ENCODE assay signal across 9 cellular contexts in the genomic region with DNA sequence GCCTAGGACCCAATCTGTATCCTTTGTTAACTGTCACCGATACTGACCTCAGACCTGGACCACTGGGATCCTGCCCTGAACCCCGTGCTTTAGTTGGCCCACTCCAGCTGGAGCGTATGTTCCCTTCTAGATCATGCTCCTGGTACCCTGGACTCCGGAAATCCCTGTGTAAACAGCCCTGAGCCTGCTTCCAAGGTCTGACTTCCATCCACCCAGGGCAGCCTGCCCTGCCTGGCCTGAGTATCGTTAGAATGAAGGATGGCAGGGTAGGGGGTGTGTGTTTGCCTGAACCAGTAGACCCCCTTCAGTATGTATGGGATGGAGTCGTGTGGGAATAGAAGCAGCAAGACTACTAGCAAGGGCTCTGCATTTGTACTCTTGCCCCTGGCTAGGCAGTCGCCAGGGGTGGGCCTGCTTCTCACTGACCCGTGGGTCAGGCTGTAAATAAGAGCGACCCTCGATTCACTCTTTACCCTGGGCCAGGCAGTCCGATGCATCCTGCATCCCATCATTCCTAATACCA. TPM values are rescaled to one million over a fixed set of nuclear protein-coding genes. Genes with fewer than 3 reads are reported as not detected.
DNase-seq lines count a peak whose midpoint lies in the region; FAIRE-seq and TF ChIP-seq lines count a peak whose summit lies in the region.
"Had no signal": no experiment of that assay in that cellular context is flagged by ENCODE, and none has a peak within 500 bp of the region (broad histone marks: within the 10 kb centered on the region; RNA-seq: fewer than 3 reads in every experiment).

No MANE protein-coding gene starts in this region.

- H3K79me2 ChIP-seq in astrocyte (ENCODE audit: insufficient read depth, low read length), result peaks cover 29% of the 10 kb centered on the region

- no peaks in the 10 kb centered on the region for H3K27me3 ChIP-seq in astrocyte (ENCODE audit: insufficient read depth, low read length)
- H3K27me3 ChIP-seq in liver (ENCODE audit: control insufficient read depth in 4 of 4, insufficient read depth in 4 of 4, low read length in 3 of 4), result no peaks in the 10 kb centered on the region

- H3K27ac ChIP-seq in astrocyte (ENCODE audit: low read depth, low read length) (peak overlapping the region; percentile 59), liver (ENCODE audit: low read depth in 1 of 2, low read length in 2 of 2) (no peak overlapping the region), substantia nigra (ENCODE audit: low read depth, low read length, poor library complexity, severe bottlenecking) (peak overlapping the region; percentile 100)

- peak overlapping the region; percentile 53 for H3K4me3 Mint-ChIP-seq in T-helper 1 cell treated with Interleukin-12 subunit alpha and Interleukin-12 subunit beta and Interleukin-4 antibody, amounts not matched to agents 30 μg/mL and 1 μg/mL, for 36 hours
- H3K4me3 Mint-ChIP-seq in astrocyte (ENCODE audit: unreplicated experiment), result peak overlapping the region; percentile 82

- DNase-seq in T-helper 1 cell (no peak), astrocyte (ENCODE audit: low read depth) (no peak), substantia nigra (lab: John Stamatoyannopoulos, UW) (peak in 13 of 49 donors; percentile 12 to 74 (median 45)), MV-4-11 (lab: John Stamatoyannopoulos, UW) (no peak), posterior vena cava (ENCODE audit: low spot score) (no peak), NCI-H524 (lab: John Stamatoyannopoulos, UW) (no peak)
- DNase-seq: activated effector memory CD4-positive, alpha-beta T cell treated with anti-CD3 and anti-CD28 coated beads, Interleukin-2, amount 50 U/mL, for 16 hours had no signal

- TF ChIP-seq RAD21 in liver (IDR thresholded peaks at IDR 0.05), result no peak

- peaks cover 29% of the 10 kb centered on the region for H3K27me3 Mint-ChIP-seq in T-helper 1 cell treated with Interleukin-12 subunit alpha and Interleukin-12 subunit beta and Interleukin-4 antibody, amounts not matched to agents 30 μg/mL and 1 μg/mL, for 36 hours (ENCODE audit: low read depth)
- peaks cover 2% of the 10 kb centered on the region for H3K27me3 Mint-ChIP-seq in astrocyte (ENCODE audit: low read depth, unreplicated experiment)

- H3K36me3 Mint-ChIP-seq in T-helper 1 cell treated with Interleukin-12 subunit alpha and Interleukin-12 subunit beta and Interleukin-4 antibody, amounts not matched to agents 30 μg/mL and 1 μg/mL, for 36 hours (ENCODE audit: low read depth), result no peaks in the 10 kb centered on the region
- peaks cover 10% of the 10 kb centered on the region for H3K36me3 Mint-ChIP-seq in astrocyte (ENCODE audit: low read depth, unreplicated experiment)

- intact Hi-C loops in posterior vena cava (cut with DNase I), result no loop called here

- no peak for FAIRE-seq in astrocyte (lab: Jason Lieb, UNC)

- H3K4me3 ChIP-seq in astrocyte (ENCODE audit: insufficient read depth, low read depth, low read length), result peak overlapping the region; percentile 69
- peak overlapping the region in 2 of 3 donors; percentile 54 to 85 for H3K4me3 ChIP-seq in liver (ENCODE audit: low read depth in 1 of 3, low read length in 3 of 3)

- TF ChIP-seq CTCF in astrocyte (IDR thresholded peaks at IDR 0.05; ENCODE audit: insufficient read depth, low read depth, low read length) (no peak), liver (IDR thresholded peaks at IDR 0.05; ENCODE audit: low read depth, low read length, missing input control) (no peak)

- no peaks in the 10 kb centered on the region for H3K9me3 Mint-ChIP-seq in T-helper 1 cell treated with Interleukin-12 subunit alpha and Interleukin-12 subunit beta and Interleukin-4 antibody, amounts not matched to agents 30 μg/mL and 1 μg/mL, for 36 hours
- H3K9me3 Mint-ChIP-seq in astrocyte (ENCODE audit: unreplicated experiment), result no peaks in the 10 kb centered on the region

- H3K4me1 Mint-ChIP-seq in T-helper 1 cell treated with Interleukin-12 subunit alpha and Interleukin-12 subunit beta and Interleukin-4 antibody, amounts not matched to agents 30 μg/mL and 1 μg/mL, for 36 hours (ENCODE audit: low read depth), result peaks cover 2% of the 10 kb centered on the region
- H3K4me1 Mint-ChIP-seq in astrocyte (ENCODE audit: low read depth, unreplicated experiment), result peaks cover 10% of the 10 kb centered on the region

- H3K4me2 ChIP-seq in astrocyte (ENCODE audit: low read length), result peak overlapping the region; percentile 99

- H2AFZ ChIP-seq in astrocyte (ENCODE audit: low read depth, low read length), result peak overlapping the region; percentile 99

- H3K9ac ChIP-seq in astrocyte (ENCODE audit: low read length) (peak overlapping the region; percentile 93), liver (ENCODE audit: low read depth in 1 of 2, low read length in 2 of 2) (no peak overlapping the region)

- WGBS in liver, result 27% methylated on average over 11 of the region's 11 CpGs

- peaks cover 3% of the 10 kb centered on the region for H4K20me1 ChIP-seq in astrocyte (ENCODE audit: insufficient read depth, low read length)

- H3K36me3 ChIP-seq in astrocyte (ENCODE audit: insufficient read depth, low read length), result no peaks in the 10 kb centered on the region
- H3K36me3 ChIP-seq in liver (ENCODE audit: control insufficient read depth in 4 of 4, insufficient read depth in 3 of 4, low read depth in 1 of 4, low read length in 3 of 4), result no peaks in the 10 kb centered on the region

- no peak overlapping the region for H3K27ac Mint-ChIP-seq in T-helper 1 cell treated with Interleukin-12 subunit alpha and Interleukin-12 subunit beta and Interleukin-4 antibody, amounts not matched to agents 30 μg/mL and 1 μg/mL, for 36 hours
- no peak overlapping the region for H3K27ac Mint-ChIP-seq in astrocyte (ENCODE audit: unreplicated experiment)

- H3K4me1 ChIP-seq in astrocyte (ENCODE audit: insufficient read depth, low read length), result peaks cover 12% of the 10 kb centered on the region
- H3K4me1 ChIP-seq in liver (ENCODE audit: control insufficient read depth in 4 of 4, insufficient read depth in 4 of 4, low read length in 3 of 4), result peaks cover 2 to 11% (median 6%) of the 10 kb centered on the region in 4 donors

- H3K9me3 ChIP-seq in astrocyte (ENCODE audit: insufficient read depth, low read depth, low read length) (no peaks in the 10 kb centered on the region), liver (ENCODE audit: control insufficient read depth in 4 of 4, low read length in 3 of 4) (no peaks in the 10 kb centered on the region)

TF ChIP-seq in liver, 16 proteins besides CTCF, POLR2A, EP300 and RAD21 (continues in another document):
- TF ChIP-seq, protein P1, sequence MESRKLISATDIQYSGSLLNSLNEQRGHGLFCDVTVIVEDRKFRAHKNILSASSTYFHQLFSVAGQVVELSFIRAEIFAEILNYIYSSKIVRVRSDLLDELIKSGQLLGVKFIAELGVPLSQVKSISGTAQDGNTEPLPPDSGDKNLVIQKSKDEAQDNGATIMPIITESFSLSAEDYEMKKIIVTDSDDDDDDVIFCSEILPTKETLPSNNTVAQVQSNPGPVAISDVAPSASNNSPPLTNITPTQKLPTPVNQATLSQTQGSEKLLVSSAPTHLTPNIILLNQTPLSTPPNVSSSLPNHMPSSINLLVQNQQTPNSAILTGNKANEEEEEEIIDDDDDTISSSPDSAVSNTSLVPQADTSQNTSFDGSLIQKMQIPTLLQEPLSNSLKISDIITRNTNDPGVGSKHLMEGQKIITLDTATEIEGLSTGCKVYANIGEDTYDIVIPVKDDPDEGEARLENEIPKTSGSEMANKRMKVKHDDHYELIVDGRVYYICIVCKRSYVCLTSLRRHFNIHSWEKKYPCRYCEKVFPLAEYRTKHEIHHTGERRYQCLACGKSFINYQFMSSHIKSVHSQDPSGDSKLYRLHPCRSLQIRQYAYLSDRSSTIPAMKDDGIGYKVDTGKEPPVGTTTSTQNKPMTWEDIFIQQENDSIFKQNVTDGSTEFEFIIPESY (IDR thresholded peaks at IDR 0.05), result no peak
- TF ChIP-seq NR2F2 (IDR thresholded peaks at IDR 0.05) (no peak), JUND (IDR thresholded peaks at IDR 0.05) (no peak), GABPA (IDR thresholded peaks at IDR 0.05 in 1 of 2, conservative IDR thresholded peaks at IDR 0.05 in 1 of 2) (no peak), HNF4A (conservative IDR thresholded peaks at IDR 0.05) (no peak), FOXA1 (IDR thresholded peaks at IDR 0.05) (no peak), EGR1 (IDR thresholded peaks at IDR 0.05; ENCODE audit: low read depth in 2 of 2) (no peak), HNF4G (IDR thresholded peaks at IDR 0.05) (no peak), FOXA2 (IDR thresholded peaks at IDR 0.05) (no peak), TAF1 (conservative IDR thresholded peaks at IDR 0.05) (no peak), SP1 (IDR thresholded peaks at IDR 0.05) (no peak), YY1 (IDR thresholded peaks at IDR 0.05) (no peak)
- TF ChIP-seq, protein P2, sequence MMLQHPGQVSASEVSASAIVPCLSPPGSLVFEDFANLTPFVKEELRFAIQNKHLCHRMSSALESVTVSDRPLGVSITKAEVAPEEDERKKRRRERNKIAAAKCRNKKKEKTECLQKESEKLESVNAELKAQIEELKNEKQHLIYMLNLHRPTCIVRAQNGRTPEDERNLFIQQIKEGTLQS (IDR thresholded peaks at IDR 0.05), result no peak
- TF ChIP-seq, protein P3, sequence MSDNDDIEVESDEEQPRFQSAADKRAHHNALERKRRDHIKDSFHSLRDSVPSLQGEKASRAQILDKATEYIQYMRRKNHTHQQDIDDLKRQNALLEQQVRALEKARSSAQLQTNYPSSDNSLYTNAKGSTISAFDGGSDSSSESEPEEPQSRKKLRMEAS (IDR thresholded peaks at IDR 0.05), result no peak

RNA-seq across cellular contexts. Expression of a gene that starts 0.7 kb away (rescaled TPM):
- total RNA-seq in astrocyte (59.6 and 62.6 TPM in 2 replicates), liver (10 to 100 TPM; 13.7 to 17.5 TPM), posterior vena cava (10 to 100 TPM; 27.5 to 42.9 TPM)
- 1 to 10 TPM; 7.0 to 7.7 TPM for polyA plus RNA-seq in liver

RNA-seq across cellular contexts. Expression of a gene that starts 50.3 kb away (rescaled TPM):
- total RNA-seq in astrocyte, result 18.0 and 23.5 TPM in 2 replicates
- 10 to 100 TPM; 15.8 to 22.9 TPM for total RNA-seq in liver
- 10 to 100 TPM in 1 of 2 donors, 1 to 10 TPM in 1; 4.5 to 10.7 TPM for polyA plus RNA-seq in liver
- 100 to 1,000 TPM; 162 to 201 TPM for total RNA-seq in posterior vena cava

Comparison
In these comparisons a context has a peak if more than half of its experiments do, and no peak if none do; other contexts are left out.
1. H3K27ac ChIP-seq: peak in astrocyte (single experiment) and substantia nigra (single experiment); none in liver (0 of 2).